Comparison of ENCODE assay signal across 15 cellular contexts in the genomic region with DNA sequence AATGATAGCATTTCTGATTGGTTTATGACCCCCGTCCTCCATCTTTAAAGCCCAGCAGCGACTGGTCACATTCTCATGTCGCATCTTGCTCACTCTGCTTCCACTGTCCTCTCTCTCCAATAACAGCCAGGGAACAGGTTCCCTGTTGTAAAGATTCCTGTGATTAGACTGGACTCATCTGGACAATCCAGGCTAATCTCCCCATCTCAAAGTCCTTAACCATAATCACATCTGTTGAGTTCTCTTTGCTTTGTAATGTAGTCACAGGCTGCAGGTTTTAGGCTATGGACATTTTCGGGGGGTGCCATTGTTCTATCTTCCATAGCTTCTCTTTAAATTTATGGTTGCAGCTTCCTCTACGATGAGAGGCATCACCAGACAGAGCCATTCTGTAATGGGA.
DNase-seq lines count a peak whose midpoint lies in the region; ATAC-seq and TF ChIP-seq lines count a peak whose summit lies in the region.
"Had no signal": no experiment of that assay in that cellular context is flagged by ENCODE, and none has a peak within 500 bp of the region (broad histone marks: within the 10 kb centered on the region; RNA-seq: fewer than 3 reads in every experiment).

No MANE protein-coding gene starts in this region.

- TF ChIP-seq CTCF in WERI-Rb-1 (IDR thresholded peaks at IDR 0.05; ENCODE audit: low read depth, low read length) (no peak), ascending aorta (IDR thresholded peaks at IDR 0.05) (no peak)

- no peaks in the 10 kb centered on the region for H3K27me3 ChIP-seq in WERI-Rb-1 (ENCODE audit: insufficient read depth, low read depth, severe bottlenecking)
- H3K27me3 ChIP-seq in ascending aorta, result no peaks in the 10 kb centered on the region

- no peaks in the 10 kb centered on the region for H3K9me3 ChIP-seq in WERI-Rb-1 (ENCODE audit: severe bottlenecking)
- no peaks in the 10 kb centered on the region for H3K9me3 ChIP-seq in ascending aorta
- H3K9me3 ChIP-seq: A549, HAP-1 had no signal

- ATAC-seq in HG02885 (IDR thresholded peaks at IDR 0.05; ENCODE audit: poor library complexity, unreplicated experiment), result no peak
- ATAC-seq: A549 had no signal

- no peak overlapping the region for H3K4me3 ChIP-seq in WERI-Rb-1 (ENCODE audit: low read depth, low read length)
- no peak overlapping the region for H3K4me3 ChIP-seq in ascending aorta
- H3K4me3 ChIP-seq: A549, HAP-1 had no signal

- H3K27ac ChIP-seq in WERI-Rb-1 (no peak overlapping the region), ascending aorta (no peak overlapping the region)
- H3K27ac ChIP-seq: 22Rv1, A549, C4-2B had no signal

- DNase-seq in NCI-H2227 treated with DMSO at 0.1 percent for 48 hours (lab: John Stamatoyannopoulos, UW), result peak; percentile 8
- no peak for DNase-seq in NCI-H2227 (lab: John Stamatoyannopoulos, UW; ENCODE audit: unreplicated experiment)
- peak; percentile 57 to 65 for DNase-seq in NCI-H524 (lab: John Stamatoyannopoulos, UW)
- peak; percentile 26 for DNase-seq in WERI-Rb-1
- DNase-seq in ascending aorta (ENCODE audit: low spot score in 2 of 2), result no peak
- DNase-seq in foreskin melanocyte, result no peak
- DNase-seq: AML-193; CD4-positive, alpha-beta T cell; DMS79 treated with DMSO at 0.1 percent for 48 hours; GF-D8 had no signal

- no peaks in the 10 kb centered on the region for H3K36me3 ChIP-seq in WERI-Rb-1
- H3K36me3 ChIP-seq in ascending aorta, result no peaks in the 10 kb centered on the region
- H3K36me3 ChIP-seq: HAP-1 had no signal

- H3K4me1 ChIP-seq in ascending aorta, result no peaks in the 10 kb centered on the region
- H3K4me1 ChIP-seq: A549, HAP-1 had no signal

- intact Hi-C loops in ascending aorta (cut with DNase I), result no loop called here

Comparison
In these comparisons a context has a peak if more than half of its experiments do, and no peak if none do; other contexts are left out.
1. DNase-seq: peak in NCI-H2227 treated with DMSO at 0.1 percent for 48 hours (single experiment), NCI-H524 (2 of 2) and WERI-Rb-1 (single experiment); none in NCI-H2227 (single experiment), ascending aorta (0 of 2) and foreskin melanocyte (single experiment).